8 cellular contexts compared by ENCODE assay signal in genomic region chr6:26330835-26331808, GRCh38. TPM values are rescaled to one million over a fixed set of nuclear protein-coding genes. Genes with fewer than 3 reads are reported as not detected.
A peak's percentile ranks its signal among the peaks of the same experiment; 100 is the strongest.
DNase-seq lines count a peak whose midpoint lies in the region; ATAC-seq and TF ChIP-seq lines count a peak whose summit lies in the region.

No MANE protein-coding gene starts in this region.

- H3K27me3 Mint-ChIP-seq in CD4-positive, CD25-positive, alpha-beta regulatory T cell: peaks cover 72% of the 10 kb centered on the region
- H3K27me3 Mint-ChIP-seq in activated naive CD8-positive, alpha-beta T cell treated with anti-CD3 and anti-CD28 coated beads for 36 hours: peaks cover 67% of the 10 kb centered on the region

- peak overlapping the region; percentile 38 to 85 (median 78) for H3K27ac Mint-ChIP-seq in CD4-positive, CD25-positive, alpha-beta regulatory T cell
- peak overlapping the region; percentile 92 for H3K27ac Mint-ChIP-seq in activated naive CD8-positive, alpha-beta T cell treated with anti-CD3 and anti-CD28 coated beads for 36 hours

- H3K36me3 ChIP-seq in CD4-positive, CD25-positive, alpha-beta regulatory T cell (ENCODE audit: control insufficient read depth, insufficient read depth, low read length): no peaks in the 10 kb centered on the region
- no peaks in the 10 kb centered on the region for H3K36me3 ChIP-seq in left lung

- H3K27ac ChIP-seq in CD4-positive, CD25-positive, alpha-beta regulatory T cell (ENCODE audit: insufficient read depth, low read length, poor library complexity, severe bottlenecking): no peak overlapping the region
- no peak overlapping the region for H3K27ac ChIP-seq in left lung

- peaks cover 0 to 4% (median 0%) of the 10 kb centered on the region in 7 donors for H3K9me3 Mint-ChIP-seq in CD4-positive, CD25-positive, alpha-beta regulatory T cell
- H3K9me3 Mint-ChIP-seq in activated naive CD8-positive, alpha-beta T cell treated with anti-CD3 and anti-CD28 coated beads for 36 hours: peaks cover 2% of the 10 kb centered on the region

- H3K4me1 ChIP-seq in CD4-positive, CD25-positive, alpha-beta regulatory T cell (ENCODE audit: control insufficient read depth, insufficient read depth, low read length, poor library complexity, severe bottlenecking): peaks cover 20% of the 10 kb centered on the region
- peaks cover 0 to 17% of the 10 kb centered on the region in 2 donors for H3K4me1 ChIP-seq in left lung

- H3K4me3 ChIP-seq in CD4-positive, CD25-positive, alpha-beta regulatory T cell (ENCODE audit: low read depth, low read length): peak overlapping the region; percentile 73
- no peak overlapping the region for H3K4me3 ChIP-seq in left lung

- peaks cover 58% of the 10 kb centered on the region for H3K27me3 ChIP-seq in CD4-positive, CD25-positive, alpha-beta regulatory T cell (ENCODE audit: control insufficient read depth, insufficient read depth, low read length)
- H3K27me3 ChIP-seq in left lung: peaks cover 76 to 92% of the 10 kb centered on the region in 2 donors

- peaks cover 0 to 5% of the 10 kb centered on the region in 2 experiments for H3K9me3 ChIP-seq in CD4-positive, CD25-positive, alpha-beta regulatory T cell (ENCODE audit: control insufficient read depth in 2 of 2, low read length in 2 of 2)
- no peaks in the 10 kb centered on the region for H3K9me3 ChIP-seq in left lung

- intact Hi-C loops in left lung (cut with DNase I): loop anchor here in 1 of 2 donors (10.0 kb wide), 1 partner anchor 264 kb away; the partner anchor contains the start of gene ABT1
- intact Hi-C loops in posterior vena cava (cut with DNase I): loop anchor here in 1 of 2 donors (10.0 kb wide), 1 partner anchor 1164 kb away; no protein-coding TSS in a partner anchor

- ATAC-seq in CD4-positive, CD25-positive, alpha-beta regulatory T cell (ENCODE audit: low read depth in 2 of 2): peak in 1 of 2 donors; percentile 30
- ATAC-seq in HG03196 (IDR thresholded peaks at IDR 0.05; ENCODE audit: unreplicated experiment) (peak; percentile 36), left lung (peak; percentile 39), HG02970 (IDR thresholded peaks at IDR 0.05; ENCODE audit: low FRiP score, unreplicated experiment) (no peak), GM21825 (IDR thresholded peaks at IDR 0.05; ENCODE audit: unreplicated experiment) (no peak)

- peak overlapping the region; percentile 78 to 87 (median 84) for H3K4me3 Mint-ChIP-seq in CD4-positive, CD25-positive, alpha-beta regulatory T cell
- peak overlapping the region; percentile 89 for H3K4me3 Mint-ChIP-seq in activated naive CD8-positive, alpha-beta T cell treated with anti-CD3 and anti-CD28 coated beads for 36 hours

- H3K36me3 Mint-ChIP-seq in CD4-positive, CD25-positive, alpha-beta regulatory T cell: no peaks in the 10 kb centered on the region
- peaks cover 3% of the 10 kb centered on the region for H3K36me3 Mint-ChIP-seq in activated naive CD8-positive, alpha-beta T cell treated with anti-CD3 and anti-CD28 coated beads for 36 hours

- DNase-seq in CD4-positive, CD25-positive, alpha-beta regulatory T cell: peak; percentile 22 to 60 (median 59)
- peak; percentile 63 for DNase-seq in activated naive CD8-positive, alpha-beta T cell treated with anti-CD3 and anti-CD28 coated beads for 36 hours
- DNase-seq in left lung (no peak), posterior vena cava (ENCODE audit: low spot score) (no peak)

- no peak for TF ChIP-seq CTCF in left lung (IDR thresholded peaks at IDR 0.05)

- peaks cover 30 to 63% (median 45%) of the 10 kb centered on the region in 4 donors for H3K4me1 Mint-ChIP-seq in CD4-positive, CD25-positive, alpha-beta regulatory T cell
- peaks cover 49% of the 10 kb centered on the region for H3K4me1 Mint-ChIP-seq in activated naive CD8-positive, alpha-beta T cell treated with anti-CD3 and anti-CD28 coated beads for 36 hours

TF ChIP-seq in PFSK-1, 5 proteins besides CTCF, POLR2A, EP300 and RAD21:
- TF ChIP-seq POLR2AphosphoS5 (IDR thresholded peaks at IDR 0.05; ENCODE audit: low read depth, low read length): no peak
- TF ChIP-seq SIN3A (IDR thresholded peaks at IDR 0.05; ENCODE audit: borderline replicate concordance, insufficient read depth, low read length): 0 out of 2 replicates have a peak, but pooled peaks have one; percentile 29
- no peak for TF ChIP-seq REST (IDR thresholded peaks at IDR 0.05; ENCODE audit: insufficient read depth in 1 of 2, low read depth in 2 of 2, low read length in 2 of 2)
- peak; percentile 31 for TF ChIP-seq FOXP2 (optimal IDR thresholded peaks at IDR 0.05; ENCODE audit: borderline replicate concordance, extremely low read depth, extremely low read length, insufficient read depth)
- TF ChIP-seq TAF1 (IDR thresholded peaks at IDR 0.05; ENCODE audit: borderline replicate concordance, insufficient read depth, low read length): no peak

RNA-seq across cellular contexts. Expression of gene BTN3A2, which starts 33.9 kb away (rescaled TPM):
- 135 TPM for total RNA-seq in CD4-positive, CD25-positive, alpha-beta regulatory T cell
- 100 to 1,000 TPM; 135 to 224 (median 140) TPM for polyA plus RNA-seq in CD4-positive, CD25-positive, alpha-beta regulatory T cell
- polyA plus RNA-seq in PFSK-1 (2012; ENCODE audit: insufficient read length, low read depth): 5.4 TPM
- total RNA-seq in activated naive CD8-positive, alpha-beta T cell treated with anti-CD3 and anti-CD28 coated beads for 36 hours: 10 to 100 TPM; 25.6 to 27.0 TPM
- total RNA-seq in left lung: 10 to 100 TPM; 72.7 to 96.4 TPM
- 10 to 100 TPM in 1 of 2 donors, 1 to 10 TPM in 1; 9.7 to 11.8 TPM for total RNA-seq in posterior vena cava

RNA-seq across cellular contexts. Expression of gene BTN2A2, which starts 51.8 kb away (rescaled TPM):
- total RNA-seq in CD4-positive, CD25-positive, alpha-beta regulatory T cell: 62.3 TPM
- polyA plus RNA-seq in CD4-positive, CD25-positive, alpha-beta regulatory T cell: 1 to 10 TPM; 4.5 to 9.5 (median 6.8) TPM
- 7.9 TPM for polyA plus RNA-seq in PFSK-1 (2012; ENCODE audit: insufficient read length, low read depth)
- 10 to 100 TPM; 12.8 to 14.9 TPM for total RNA-seq in activated naive CD8-positive, alpha-beta T cell treated with anti-CD3 and anti-CD28 coated beads for 36 hours
- total RNA-seq in left lung: 10 to 100 TPM; 16.6 to 21.0 TPM
- 10 to 100 TPM in 1 of 2 donors, 1 to 10 TPM in 1; 9.6 to 13.1 TPM for total RNA-seq in posterior vena cava

Comparison
In these comparisons a context has a peak if more than half of its experiments do, and no peak if none do; other contexts are left out.
1. ATAC-seq: peak in HG03196 (single experiment) and left lung (single experiment); none in HG02970 (single experiment) and GM21825 (single experiment).
2. DNase-seq: peak in CD4-positive, CD25-positive, alpha-beta regulatory T cell (3 of 3) and activated naive CD8-positive, alpha-beta T cell treated with anti-CD3 and anti-CD28 coated beads for 36 hours (single experiment); none in left lung (0 of 2) and posterior vena cava (single experiment).